14 cellular contexts compared by ENCODE assay signal in genomic region chr10:35204650-35205319, GRCh38.
"Had no signal": no experiment of that assay in that cellular context is flagged by ENCODE, and none has a peak within 500 bp of the region (broad histone marks: within the 10 kb centered on the region; RNA-seq: fewer than 3 reads in every experiment).

No MANE protein-coding gene starts in this region.

- H3K27me3 Mint-ChIP-seq: natural killer cell treated with Interleukin-12 subunit alpha and Interleukin-12 subunit beta and Interleukin-15 and Interleukin-18, amount 100 ng/mL, for 72 hours; stimulated activated memory B cell treated with anti-CD40 and anti-IgM and Interleukin-4, amounts not matched to agents 10 μg/mL and 1 μg/mL and 100 μg/mL, for 72 hours had no signal

- DNase-seq: activated CD8-positive, alpha-beta T cell treated with anti-CD3 and anti-CD28 coated beads, Interleukin-2, amount 10 ng/mL, durations not matched to agents 7 days and 5 days; activated naive CD4-positive, alpha-beta T cell treated with Interleukin-2 at 50 U/mL for 16 hours; central memory CD4-positive, alpha-beta T cell; colonic mucosa; esophagus squamous epithelium; kidney glomerular epithelial cell; mesenchymal stem cell; nucleus accumbens; SW 1271; T-helper 9 cell; thyroid gland; WERI-Rb-1 had no signal

- H3K4me1 ChIP-seq: colonic mucosa, esophagus squamous epithelium, thyroid gland had no signal

- H3K27ac Mint-ChIP-seq: natural killer cell treated with Interleukin-12 subunit alpha and Interleukin-12 subunit beta and Interleukin-15 and Interleukin-18, amount 100 ng/mL, for 72 hours; stimulated activated memory B cell treated with anti-CD40 and anti-IgM and Interleukin-4, amounts not matched to agents 10 μg/mL and 1 μg/mL and 100 μg/mL, for 72 hours had no signal

- H3K4me3 ChIP-seq: colonic mucosa, esophagus squamous epithelium, thyroid gland had no signal

- H3K9me3 ChIP-seq: colonic mucosa, esophagus squamous epithelium, thyroid gland had no signal

- H3K4me3 Mint-ChIP-seq: activated CD8-positive, alpha-beta T cell treated with anti-CD3 and anti-CD28 coated beads, Interleukin-2, amount 10 ng/mL, durations not matched to agents 7 days and 5 days; natural killer cell treated with Interleukin-12 subunit alpha and Interleukin-12 subunit beta and Interleukin-15 and Interleukin-18, amount 100 ng/mL, for 72 hours; stimulated activated memory B cell treated with anti-CD40 and anti-IgM and Interleukin-4, amounts not matched to agents 10 μg/mL and 1 μg/mL and 100 μg/mL, for 72 hours had no signal

- H3K27me3 ChIP-seq: colonic mucosa, esophagus squamous epithelium, thyroid gland had no signal

- H3K9me3 Mint-ChIP-seq: natural killer cell treated with Interleukin-12 subunit alpha and Interleukin-12 subunit beta and Interleukin-15 and Interleukin-18, amount 100 ng/mL, for 72 hours; stimulated activated memory B cell treated with anti-CD40 and anti-IgM and Interleukin-4, amounts not matched to agents 10 μg/mL and 1 μg/mL and 100 μg/mL, for 72 hours had no signal

- H3K36me3 ChIP-seq: colonic mucosa, thyroid gland, WERI-Rb-1 had no signal

- H3K27ac ChIP-seq: colonic mucosa, esophagus squamous epithelium, thyroid gland, WERI-Rb-1 had no signal
